1 cellular context compared by ENCODE assay signal in genomic region chr2:64189586-64189985, GRCh38.
TF ChIP-seq lines count a peak whose summit lies in the region.

No MANE protein-coding gene starts in this region.

TF ChIP-seq in H1, 55 proteins besides CTCF, POLR2A, EP300 and RAD21 (continued from another document):
- no peak for TF ChIP-seq SRF (IDR thresholded peaks at IDR 0.05; ENCODE audit: low read depth, low read length)
TF ChIP-seq in H1: peak in this region for 0.
